21 cellular contexts compared by ENCODE assay signal in the genomic region with DNA sequence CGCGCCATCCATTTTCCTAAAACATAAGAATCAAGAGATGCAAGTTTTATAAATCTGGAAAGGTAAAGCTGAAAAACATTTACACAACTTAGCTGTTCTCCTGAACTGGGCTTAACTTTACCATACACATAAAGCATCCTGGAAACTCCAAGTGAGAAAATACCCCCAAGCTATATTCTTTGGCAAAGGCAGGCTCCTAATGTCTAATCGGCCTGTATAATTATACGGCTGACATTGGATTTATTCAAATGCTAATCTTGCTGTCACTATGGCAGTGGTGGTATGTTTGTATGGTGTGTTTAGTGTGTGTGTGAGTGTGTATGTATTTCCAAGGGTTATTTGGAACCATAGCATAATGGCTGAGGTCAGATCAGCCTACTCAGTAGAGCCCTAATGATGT.
A peak's percentile ranks its signal among the peaks of the same experiment; 100 is the strongest.
DNase-seq lines count a peak whose midpoint lies in the region; ATAC-seq and TF ChIP-seq lines count a peak whose summit lies in the region.
"Had no signal": no experiment of that assay in that cellular context is flagged by ENCODE, and none has a peak within 500 bp of the region (broad histone marks: within the 10 kb centered on the region; RNA-seq: fewer than 3 reads in every experiment).

No MANE protein-coding gene starts in this region.

- peak overlapping the region; percentile 45 for H3K27ac Mint-ChIP-seq in progenitor cell of endocrine pancreas
- H3K27ac Mint-ChIP-seq in CD8-positive, alpha-beta T cell, result no peak overlapping the region
- H3K27ac Mint-ChIP-seq in activated CD8-positive, alpha-beta T cell treated with anti-CD3 and anti-CD28 coated beads for 36 hours, result no peak overlapping the region
- H3K27ac Mint-ChIP-seq: CD4-positive, alpha-beta T cell; GM23338 had no signal

- ATAC-seq in HG02870 (IDR thresholded peaks at IDR 0.05; ENCODE audit: unreplicated experiment), result no peak
- ATAC-seq in CD8-positive, alpha-beta T cell, result no peak
- no peak for ATAC-seq in activated CD8-positive, alpha-beta T cell treated with anti-CD3 and anti-CD28 coated beads for 36 hours
- ATAC-seq: A549, GM23338 had no signal

- intact Hi-C loops in CD8-positive, alpha-beta T cell (cut with DNase I, micrococcal nuclease), result no loop called here
- intact Hi-C loops in activated CD8-positive, alpha-beta T cell treated with anti-CD3 and anti-CD28 coated beads for 36 hours (cut with micrococcal nuclease), result no loop called here

- no peaks in the 10 kb centered on the region for H3K4me1 ChIP-seq in CD8-positive, alpha-beta T cell (ENCODE audit: insufficient read depth, low read length)
- H3K4me1 ChIP-seq: A549, SJSA1 had no signal

- H3K9me3 ChIP-seq in CD8-positive, alpha-beta T cell (ENCODE audit: low read length), result no peaks in the 10 kb centered on the region
- H3K9me3 ChIP-seq: A549, SJSA1 had no signal

- H3K36me3 ChIP-seq in CD8-positive, alpha-beta T cell (ENCODE audit: insufficient read depth, low read length), result no peaks in the 10 kb centered on the region
- H3K36me3 ChIP-seq: SJSA1 had no signal

- peaks cover 8% of the 10 kb centered on the region for H3K4me1 Mint-ChIP-seq in progenitor cell of endocrine pancreas (ENCODE audit: low read depth)
- no peaks in the 10 kb centered on the region for H3K4me1 Mint-ChIP-seq in CD8-positive, alpha-beta T cell (ENCODE audit: low read depth)
- H3K4me1 Mint-ChIP-seq in activated CD8-positive, alpha-beta T cell treated with anti-CD3 and anti-CD28 coated beads for 36 hours (ENCODE audit: low read depth), result no peaks in the 10 kb centered on the region

- peaks cover 2% of the 10 kb centered on the region for H3K9me3 Mint-ChIP-seq in progenitor cell of endocrine pancreas (ENCODE audit: low read depth)
- no peaks in the 10 kb centered on the region for H3K9me3 Mint-ChIP-seq in CD8-positive, alpha-beta T cell
- H3K9me3 Mint-ChIP-seq in activated CD8-positive, alpha-beta T cell treated with anti-CD3 and anti-CD28 coated beads for 36 hours, result no peaks in the 10 kb centered on the region
- H3K9me3 Mint-ChIP-seq: CD4-positive, alpha-beta T cell; GM23338 had no signal

- POLR2A ChIA-PET in CD8-positive, alpha-beta T cell (lab: Charles Lee), result no interaction called here
- POLR2A ChIA-PET in activated CD8-positive, alpha-beta T cell treated with anti-CD3 and anti-CD28 coated beads for 36 hours (lab: Charles Lee), result no interaction called here

- no peaks in the 10 kb centered on the region for H3K36me3 Mint-ChIP-seq in progenitor cell of endocrine pancreas (ENCODE audit: insufficient read depth)
- no peaks in the 10 kb centered on the region for H3K36me3 Mint-ChIP-seq in CD8-positive, alpha-beta T cell
- no peaks in the 10 kb centered on the region for H3K36me3 Mint-ChIP-seq in activated CD8-positive, alpha-beta T cell treated with anti-CD3 and anti-CD28 coated beads for 36 hours (ENCODE audit: low read depth)

- no peaks in the 10 kb centered on the region for H3K27me3 ChIP-seq in CD8-positive, alpha-beta T cell (ENCODE audit: insufficient read depth, low read length)
- H3K27me3 ChIP-seq: SJSA1 had no signal

- TF ChIP-seq CTCF in progenitor cell of endocrine pancreas (IDR thresholded peaks at IDR 0.05; ENCODE audit: unreplicated experiment), result no peak
- no peak for TF ChIP-seq CTCF in CD8-positive, alpha-beta T cell (IDR thresholded peaks at IDR 0.05)
- TF ChIP-seq CTCF in activated CD8-positive, alpha-beta T cell treated with anti-CD3 and anti-CD28 coated beads for 36 hours (IDR thresholded peaks at IDR 0.05), result no peak

- H3K4me3 ChIP-seq in CD8-positive, alpha-beta T cell (ENCODE audit: low read depth, low read length), result no peak overlapping the region
- H3K4me3 ChIP-seq: A549, GM23338, SJSA1 had no signal

- CTCF ChIA-PET in CD8-positive, alpha-beta T cell (lab: Charles Lee), result no interaction called here
- CTCF ChIA-PET in activated CD8-positive, alpha-beta T cell treated with anti-CD3 and anti-CD28 coated beads for 36 hours (lab: Charles Lee), result no interaction called here

- no peak overlapping the region for H3K27ac ChIP-seq in CD8-positive, alpha-beta T cell (ENCODE audit: low read depth, low read length)
- H3K27ac ChIP-seq: A549, SJSA1 had no signal

- no peaks in the 10 kb centered on the region for H3K27me3 Mint-ChIP-seq in progenitor cell of endocrine pancreas
- H3K27me3 Mint-ChIP-seq in CD8-positive, alpha-beta T cell (ENCODE audit: low read depth), result peaks cover 4% of the 10 kb centered on the region
- H3K27me3 Mint-ChIP-seq in activated CD8-positive, alpha-beta T cell treated with anti-CD3 and anti-CD28 coated beads for 36 hours, result peaks cover 2% of the 10 kb centered on the region
- H3K27me3 Mint-ChIP-seq: CD4-positive, alpha-beta T cell had no signal

- peak; percentile 25 for DNase-seq in ELF-1 (ENCODE audit: low read depth, low spot score)
- DNase-seq in NCI-H1417 treated with DMSO at 0.1 percent for 48 hours (lab: John Stamatoyannopoulos, UW), result peak; percentile 21
- peak; percentile 8 for DNase-seq in NCI-H345 treated with DMSO at 0.1 percent for 48 hours (lab: John Stamatoyannopoulos, UW; ENCODE audit: unreplicated experiment)
- DNase-seq in progenitor cell of endocrine pancreas (ENCODE audit: low spot score, unreplicated experiment), result no peak
- no peak for DNase-seq in CD8-positive, alpha-beta T cell
- DNase-seq in activated CD8-positive, alpha-beta T cell treated with anti-CD3 and anti-CD28 coated beads for 36 hours, result no peak
- DNase-seq: CD4-positive, alpha-beta T cell; DND-41; HCEC 1CT; KG1; NCI-H1105 treated with DMSO at 0.1 percent for 48 hours; NCI-H2029; NCI-H2171 treated with DMSO at 0.1 percent for 48 hours; NCI-H446 treated with DMSO at 0.1 percent for 48 hours; NCI-H774; OCI-M1; T-helper 9 cell had no signal

- H3K4me3 Mint-ChIP-seq in progenitor cell of endocrine pancreas (ENCODE audit: low read depth), result no peak overlapping the region
- H3K4me3 Mint-ChIP-seq in CD8-positive, alpha-beta T cell, result no peak overlapping the region
- H3K4me3 Mint-ChIP-seq in activated CD8-positive, alpha-beta T cell treated with anti-CD3 and anti-CD28 coated beads for 36 hours, result no peak overlapping the region
- H3K4me3 Mint-ChIP-seq: CD4-positive, alpha-beta T cell; GM23338 had no signal

Comparison
In these comparisons a context has a peak if more than half of its experiments do, and no peak if none do; other contexts are left out.
1. DNase-seq: peak in ELF-1 (single experiment), NCI-H1417 treated with DMSO at 0.1 percent for 48 hours (single experiment) and NCI-H345 treated with DMSO at 0.1 percent for 48 hours (single experiment); none in progenitor cell of endocrine pancreas (single experiment), CD8-positive, alpha-beta T cell (0 of 7) and activated CD8-positive, alpha-beta T cell treated with anti-CD3 and anti-CD28 coated beads for 36 hours (single experiment).